ENCODE assay signal across 1 cellular context in the genomic region with DNA sequence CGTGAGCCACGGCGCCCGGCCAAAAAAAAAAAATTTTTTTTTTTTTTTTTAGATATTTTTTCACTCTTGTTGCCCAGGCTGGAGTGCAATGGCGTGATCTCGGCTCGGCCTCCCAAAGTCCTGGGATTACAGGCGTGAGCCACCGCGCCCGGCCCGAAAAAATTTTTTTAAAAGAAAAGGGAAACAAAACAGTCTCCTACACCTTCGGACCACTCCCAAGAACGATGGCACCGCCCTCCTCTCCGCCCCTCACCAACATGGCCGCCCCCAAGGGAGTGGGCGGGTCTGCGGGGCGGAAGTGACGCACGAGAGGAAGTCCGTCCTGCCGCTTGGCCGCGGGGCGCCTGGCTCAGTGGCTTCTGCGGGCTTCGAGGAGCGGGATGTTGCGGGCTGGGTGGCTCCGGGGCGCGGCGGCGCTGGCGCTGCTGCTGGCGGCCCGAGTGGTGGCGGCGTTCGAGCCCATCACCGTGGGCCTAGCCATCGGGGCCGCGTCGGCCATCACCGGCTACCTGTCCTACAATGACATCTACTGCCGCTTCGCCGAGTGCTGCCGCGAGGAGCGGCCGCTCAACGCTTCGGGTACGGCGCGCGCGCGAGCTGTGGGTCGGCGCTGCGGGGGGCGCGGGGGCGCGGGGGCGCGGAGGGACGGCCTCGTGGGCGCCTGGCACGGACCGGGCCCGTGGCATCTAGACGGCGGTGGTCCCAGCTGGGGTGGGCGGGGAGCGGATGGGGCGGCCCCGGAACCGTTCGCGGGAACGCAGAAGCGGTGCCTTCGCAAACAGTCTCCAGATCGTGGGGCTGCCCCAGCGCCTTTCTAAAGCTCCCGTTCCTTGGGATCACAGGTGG.
TF ChIP-seq lines count a peak whose summit lies in the region.

A gene with protein sequence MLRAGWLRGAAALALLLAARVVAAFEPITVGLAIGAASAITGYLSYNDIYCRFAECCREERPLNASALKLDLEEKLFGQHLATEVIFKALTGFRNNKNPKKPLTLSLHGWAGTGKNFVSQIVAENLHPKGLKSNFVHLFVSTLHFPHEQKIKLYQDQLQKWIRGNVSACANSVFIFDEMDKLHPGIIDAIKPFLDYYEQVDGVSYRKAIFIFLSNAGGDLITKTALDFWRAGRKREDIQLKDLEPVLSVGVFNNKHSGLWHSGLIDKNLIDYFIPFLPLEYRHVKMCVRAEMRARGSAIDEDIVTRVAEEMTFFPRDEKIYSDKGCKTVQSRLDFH (plus strand): TSS at position 352 of the 846 bp plus-strand sequence. CDS start 29 bp downstream, at position 381.

TF ChIP-seq in HepG2, 621 proteins besides CTCF, POLR2A, EP300 and RAD21 (continued from another document and continues in another):
- 0 out of 2 replicates have a peak, but pooled peaks have one; percentile 57 for TF ChIP-seq ZNF367 (CRISPR knock-in tag; IDR thresholded peaks at IDR 0.05; ENCODE audit: borderline replicate concordance)
- TF ChIP-seq, protein P1, sequence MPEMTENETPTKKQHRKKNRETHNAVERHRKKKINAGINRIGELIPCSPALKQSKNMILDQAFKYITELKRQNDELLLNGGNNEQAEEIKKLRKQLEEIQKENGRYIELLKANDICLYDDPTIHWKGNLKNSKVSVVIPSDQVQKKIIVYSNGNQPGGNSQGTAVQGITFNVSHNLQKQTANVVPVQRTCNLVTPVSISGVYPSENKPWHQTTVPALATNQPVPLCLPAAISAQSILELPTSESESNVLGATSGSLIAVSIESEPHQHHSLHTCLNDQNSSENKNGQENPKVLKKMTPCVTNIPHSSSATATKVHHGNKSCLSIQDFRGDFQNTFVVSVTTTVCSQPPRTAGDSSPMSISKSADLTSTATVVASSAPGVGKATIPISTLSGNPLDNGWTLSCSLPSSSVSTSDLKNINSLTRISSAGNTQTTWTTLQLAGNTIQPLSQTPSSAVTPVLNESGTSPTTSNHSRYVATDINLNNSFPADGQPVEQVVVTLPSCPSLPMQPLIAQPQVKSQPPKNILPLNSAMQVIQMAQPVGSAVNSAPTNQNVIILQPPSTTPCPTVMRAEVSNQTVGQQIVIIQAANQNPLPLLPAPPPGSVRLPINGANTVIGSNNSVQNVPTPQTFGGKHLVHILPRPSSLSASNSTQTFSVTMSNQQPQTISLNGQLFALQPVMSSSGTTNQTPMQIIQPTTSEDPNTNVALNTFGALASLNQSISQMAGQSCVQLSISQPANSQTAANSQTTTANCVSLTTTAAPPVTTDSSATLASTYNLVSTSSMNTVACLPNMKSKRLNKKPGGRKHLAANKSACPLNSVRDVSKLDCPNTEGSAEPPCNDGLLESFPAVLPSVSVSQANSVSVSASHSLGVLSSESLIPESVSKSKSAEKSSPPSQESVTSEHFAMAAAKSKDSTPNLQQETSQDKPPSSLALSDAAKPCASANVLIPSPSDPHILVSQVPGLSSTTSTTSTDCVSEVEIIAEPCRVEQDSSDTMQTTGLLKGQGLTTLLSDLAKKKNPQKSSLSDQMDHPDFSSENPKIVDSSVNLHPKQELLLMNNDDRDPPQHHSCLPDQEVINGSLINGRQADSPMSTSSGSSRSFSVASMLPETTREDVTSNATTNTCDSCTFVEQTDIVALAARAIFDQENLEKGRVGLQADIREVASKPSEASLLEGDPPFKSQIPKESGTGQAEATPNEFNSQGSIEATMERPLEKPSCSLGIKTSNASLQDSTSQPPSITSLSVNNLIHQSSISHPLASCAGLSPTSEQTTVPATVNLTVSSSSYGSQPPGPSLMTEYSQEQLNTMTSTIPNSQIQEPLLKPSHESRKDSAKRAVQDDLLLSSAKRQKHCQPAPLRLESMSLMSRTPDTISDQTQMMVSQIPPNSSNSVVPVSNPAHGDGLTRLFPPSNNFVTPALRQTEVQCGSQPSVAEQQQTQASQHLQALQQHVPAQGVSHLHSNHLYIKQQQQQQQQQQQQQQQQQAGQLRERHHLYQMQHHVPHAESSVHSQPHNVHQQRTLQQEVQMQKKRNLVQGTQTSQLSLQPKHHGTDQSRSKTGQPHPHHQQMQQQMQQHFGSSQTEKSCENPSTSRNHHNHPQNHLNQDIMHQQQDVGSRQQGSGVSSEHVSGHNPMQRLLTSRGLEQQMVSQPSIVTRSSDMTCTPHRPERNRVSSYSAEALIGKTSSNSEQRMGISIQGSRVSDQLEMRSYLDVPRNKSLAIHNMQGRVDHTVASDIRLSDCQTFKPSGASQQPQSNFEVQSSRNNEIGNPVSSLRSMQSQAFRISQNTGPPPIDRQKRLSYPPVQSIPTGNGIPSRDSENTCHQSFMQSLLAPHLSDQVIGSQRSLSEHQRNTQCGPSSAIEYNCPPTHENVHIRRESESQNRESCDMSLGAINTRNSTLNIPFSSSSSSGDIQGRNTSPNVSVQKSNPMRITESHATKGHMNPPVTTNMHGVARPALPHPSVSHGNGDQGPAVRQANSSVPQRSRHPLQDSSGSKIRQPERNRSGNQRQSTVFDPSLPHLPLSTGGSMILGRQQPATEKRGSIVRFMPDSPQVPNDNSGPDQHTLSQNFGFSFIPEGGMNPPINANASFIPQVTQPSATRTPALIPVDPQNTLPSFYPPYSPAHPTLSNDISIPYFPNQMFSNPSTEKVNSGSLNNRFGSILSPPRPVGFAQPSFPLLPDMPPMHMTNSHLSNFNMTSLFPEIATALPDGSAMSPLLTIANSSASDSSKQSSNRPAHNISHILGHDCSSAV (CRISPR knock-in tag; IDR thresholded peaks at IDR 0.05; ENCODE audit: borderline replicate concordance) = no peak
- no peak for TF ChIP-seq ESRRA (CRISPR knock-in tag; IDR thresholded peaks at IDR 0.05; ENCODE audit: low read depth)
- TF ChIP-seq ZNF607 (CRISPR knock-in tag; IDR thresholded peaks at IDR 0.05; ENCODE audit: borderline replicate concordance) = peak; percentile 77; the same call in 1 of the 2 replicates
- TF ChIP-seq, protein P2, sequence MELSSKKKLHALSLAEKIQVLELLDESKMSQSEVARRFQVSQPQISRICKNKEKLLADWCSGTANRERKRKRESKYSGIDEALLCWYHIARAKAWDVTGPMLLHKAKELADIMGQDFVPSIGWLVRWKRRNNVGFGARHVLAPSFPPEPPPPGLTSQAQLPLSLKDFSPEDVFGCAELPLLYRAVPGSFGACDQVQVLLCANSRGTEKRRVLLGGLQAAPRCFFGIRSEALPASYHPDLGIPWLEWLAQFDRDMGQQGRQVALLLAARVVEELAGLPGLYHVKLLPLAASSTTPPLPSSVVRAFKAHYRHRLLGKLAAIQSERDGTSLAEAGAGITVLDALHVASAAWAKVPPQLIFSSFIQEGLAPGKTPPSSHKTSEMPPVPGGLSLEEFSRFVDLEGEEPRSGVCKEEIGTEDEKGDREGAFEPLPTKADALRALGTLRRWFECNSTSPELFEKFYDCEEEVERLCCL (CRISPR knock-in tag; IDR thresholded peaks at IDR 0.05; ENCODE audit: borderline replicate concordance) = no peak
- peak; percentile 54 for TF ChIP-seq DMAP1 (CRISPR knock-in tag; IDR thresholded peaks at IDR 0.05)
- peak; percentile 51; the same call in 1 of the 2 replicates for TF ChIP-seq ATF1 (CRISPR knock-in tag; IDR thresholded peaks at IDR 0.05)
- TF ChIP-seq TAF1 (CRISPR knock-in tag; IDR thresholded peaks at IDR 0.05) = peak; percentile 85
- TF ChIP-seq, protein P3, sequence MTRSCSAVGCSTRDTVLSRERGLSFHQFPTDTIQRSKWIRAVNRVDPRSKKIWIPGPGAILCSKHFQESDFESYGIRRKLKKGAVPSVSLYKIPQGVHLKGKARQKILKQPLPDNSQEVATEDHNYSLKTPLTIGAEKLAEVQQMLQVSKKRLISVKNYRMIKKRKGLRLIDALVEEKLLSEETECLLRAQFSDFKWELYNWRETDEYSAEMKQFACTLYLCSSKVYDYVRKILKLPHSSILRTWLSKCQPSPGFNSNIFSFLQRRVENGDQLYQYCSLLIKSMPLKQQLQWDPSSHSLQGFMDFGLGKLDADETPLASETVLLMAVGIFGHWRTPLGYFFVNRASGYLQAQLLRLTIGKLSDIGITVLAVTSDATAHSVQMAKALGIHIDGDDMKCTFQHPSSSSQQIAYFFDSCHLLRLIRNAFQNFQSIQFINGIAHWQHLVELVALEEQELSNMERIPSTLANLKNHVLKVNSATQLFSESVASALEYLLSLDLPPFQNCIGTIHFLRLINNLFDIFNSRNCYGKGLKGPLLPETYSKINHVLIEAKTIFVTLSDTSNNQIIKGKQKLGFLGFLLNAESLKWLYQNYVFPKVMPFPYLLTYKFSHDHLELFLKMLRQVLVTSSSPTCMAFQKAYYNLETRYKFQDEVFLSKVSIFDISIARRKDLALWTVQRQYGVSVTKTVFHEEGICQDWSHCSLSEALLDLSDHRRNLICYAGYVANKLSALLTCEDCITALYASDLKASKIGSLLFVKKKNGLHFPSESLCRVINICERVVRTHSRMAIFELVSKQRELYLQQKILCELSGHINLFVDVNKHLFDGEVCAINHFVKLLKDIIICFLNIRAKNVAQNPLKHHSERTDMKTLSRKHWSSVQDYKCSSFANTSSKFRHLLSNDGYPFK (CRISPR knock-in tag; IDR thresholded peaks at IDR 0.05; ENCODE audit: borderline replicate concordance) = no peak
- TF ChIP-seq SP5 (CRISPR knock-in tag; IDR thresholded peaks at IDR 0.05; ENCODE audit: borderline replicate concordance, low read depth) = peak; percentile 94
- TF ChIP-seq, protein P4, sequence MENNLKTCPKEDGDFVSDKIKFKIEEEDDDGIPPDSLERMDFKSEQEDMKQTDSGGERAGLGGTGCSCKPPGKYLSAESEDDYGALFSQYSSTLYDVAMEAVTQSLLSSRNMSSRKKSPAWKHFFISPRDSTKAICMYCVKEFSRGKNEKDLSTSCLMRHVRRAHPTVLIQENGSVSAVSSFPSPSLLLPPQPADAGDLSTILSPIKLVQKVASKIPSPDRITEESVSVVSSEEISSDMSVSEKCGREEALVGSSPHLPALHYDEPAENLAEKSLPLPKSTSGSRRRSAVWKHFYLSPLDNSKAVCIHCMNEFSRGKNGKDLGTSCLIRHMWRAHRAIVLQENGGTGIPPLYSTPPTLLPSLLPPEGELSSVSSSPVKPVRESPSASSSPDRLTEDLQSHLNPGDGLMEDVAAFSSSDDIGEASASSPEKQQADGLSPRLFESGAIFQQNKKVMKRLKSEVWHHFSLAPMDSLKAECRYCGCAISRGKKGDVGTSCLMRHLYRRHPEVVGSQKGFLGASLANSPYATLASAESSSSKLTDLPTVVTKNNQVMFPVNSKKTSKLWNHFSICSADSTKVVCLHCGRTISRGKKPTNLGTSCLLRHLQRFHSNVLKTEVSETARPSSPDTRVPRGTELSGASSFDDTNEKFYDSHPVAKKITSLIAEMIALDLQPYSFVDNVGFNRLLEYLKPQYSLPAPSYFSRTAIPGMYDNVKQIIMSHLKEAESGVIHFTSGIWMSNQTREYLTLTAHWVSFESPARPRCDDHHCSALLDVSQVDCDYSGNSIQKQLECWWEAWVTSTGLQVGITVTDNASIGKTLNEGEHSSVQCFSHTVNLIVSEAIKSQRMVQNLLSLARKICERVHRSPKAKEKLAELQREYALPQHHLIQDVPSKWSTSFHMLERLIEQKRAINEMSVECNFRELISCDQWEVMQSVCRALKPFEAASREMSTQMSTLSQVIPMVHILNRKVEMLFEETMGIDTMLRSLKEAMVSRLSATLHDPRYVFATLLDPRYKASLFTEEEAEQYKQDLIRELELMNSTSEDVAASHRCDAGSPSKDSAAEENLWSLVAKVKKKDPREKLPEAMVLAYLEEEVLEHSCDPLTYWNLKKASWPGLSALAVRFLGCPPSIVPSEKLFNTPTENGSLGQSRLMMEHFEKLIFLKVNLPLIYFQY (CRISPR knock-in tag; IDR thresholded peaks at IDR 0.05; ENCODE audit: borderline replicate concordance) = no peak
- TF ChIP-seq ZNF746 (CRISPR knock-in tag; IDR thresholded peaks at IDR 0.05) = no peak
- TF ChIP-seq ZNF567 (CRISPR knock-in tag; IDR thresholded peaks at IDR 0.05; ENCODE audit: borderline replicate concordance) = no peak
- TF ChIP-seq HMGA1 (CRISPR knock-in tag; conservative IDR thresholded peaks at IDR 0.05) = no peak
- no peak for TF ChIP-seq TBX3 (IDR thresholded peaks at IDR 0.05; ENCODE audit: borderline replicate concordance)
- no peak for TF ChIP-seq NFYC (CRISPR knock-in tag; IDR thresholded peaks at IDR 0.05)
- TF ChIP-seq ZNF674 (CRISPR knock-in tag; IDR thresholded peaks at IDR 0.05; ENCODE audit: low read depth) = no peak
- no peak for TF ChIP-seq KDM4B (CRISPR knock-in tag; IDR thresholded peaks at IDR 0.05)
- TF ChIP-seq ZBTB42 (CRISPR knock-in tag; IDR thresholded peaks at IDR 0.05) = no peak
- TF ChIP-seq, protein P5, sequence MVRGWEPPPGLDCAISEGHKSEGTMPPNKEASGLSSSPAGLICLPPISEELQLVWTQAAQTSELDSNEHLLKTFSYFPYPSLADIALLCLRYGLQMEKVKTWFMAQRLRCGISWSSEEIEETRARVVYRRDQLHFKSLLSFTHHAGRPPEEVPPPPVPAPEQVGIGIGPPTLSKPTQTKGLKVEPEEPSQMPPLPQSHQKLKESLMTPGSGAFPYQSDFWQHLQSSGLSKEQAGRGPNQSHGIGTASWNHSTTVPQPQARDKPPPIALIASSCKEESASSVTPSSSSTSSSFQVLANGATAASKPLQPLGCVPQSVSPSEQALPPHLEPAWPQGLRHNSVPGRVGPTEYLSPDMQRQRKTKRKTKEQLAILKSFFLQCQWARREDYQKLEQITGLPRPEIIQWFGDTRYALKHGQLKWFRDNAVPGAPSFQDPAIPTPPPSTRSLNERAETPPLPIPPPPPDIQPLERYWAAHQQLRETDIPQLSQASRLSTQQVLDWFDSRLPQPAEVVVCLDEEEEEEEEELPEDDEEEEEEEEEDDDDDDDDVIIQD (CRISPR knock-in tag; IDR thresholded peaks at IDR 0.05; ENCODE audit: low read depth) = no peak
- TF ChIP-seq, protein P6, sequence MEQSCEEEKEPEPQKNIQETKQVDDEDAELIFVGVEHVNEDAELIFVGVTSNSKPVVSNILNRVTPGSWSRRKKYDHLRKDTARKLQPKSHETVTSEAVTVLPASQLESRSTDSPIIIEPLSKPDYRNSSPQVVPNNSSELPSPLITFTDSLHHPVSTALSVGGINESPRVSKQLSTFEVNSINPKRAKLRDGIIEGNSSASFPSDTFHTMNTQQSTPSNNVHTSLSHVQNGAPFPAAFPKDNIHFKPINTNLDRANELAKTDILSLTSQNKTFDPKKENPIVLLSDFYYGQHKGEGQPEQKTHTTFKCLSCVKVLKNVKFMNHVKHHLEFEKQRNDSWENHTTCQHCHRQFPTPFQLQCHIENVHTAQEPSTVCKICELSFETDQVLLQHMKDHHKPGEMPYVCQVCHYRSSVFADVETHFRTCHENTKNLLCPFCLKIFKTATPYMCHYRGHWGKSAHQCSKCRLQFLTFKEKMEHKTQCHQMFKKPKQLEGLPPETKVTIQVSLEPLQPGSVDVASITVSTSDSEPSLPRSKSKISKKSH (CRISPR knock-in tag; IDR thresholded peaks at IDR 0.05; ENCODE audit: borderline replicate concordance) = no peak
- 0 out of 2 replicates have a peak, but pooled peaks have one; percentile 37 for TF ChIP-seq ZNF816 (CRISPR knock-in tag; IDR thresholded peaks at IDR 0.05; ENCODE audit: borderline replicate concordance)
- TF ChIP-seq GATA4 (IDR thresholded peaks at IDR 0.05; ENCODE audit: borderline replicate concordance, low read depth) = peak; percentile 65; the same call in 1 of the 2 replicates
- TF ChIP-seq ZSCAN9 (CRISPR knock-in tag; IDR thresholded peaks at IDR 0.05; ENCODE audit: borderline replicate concordance) = 0 out of 2 replicates have a peak, but pooled peaks have one; percentile 32
- TF ChIP-seq, protein P7, sequence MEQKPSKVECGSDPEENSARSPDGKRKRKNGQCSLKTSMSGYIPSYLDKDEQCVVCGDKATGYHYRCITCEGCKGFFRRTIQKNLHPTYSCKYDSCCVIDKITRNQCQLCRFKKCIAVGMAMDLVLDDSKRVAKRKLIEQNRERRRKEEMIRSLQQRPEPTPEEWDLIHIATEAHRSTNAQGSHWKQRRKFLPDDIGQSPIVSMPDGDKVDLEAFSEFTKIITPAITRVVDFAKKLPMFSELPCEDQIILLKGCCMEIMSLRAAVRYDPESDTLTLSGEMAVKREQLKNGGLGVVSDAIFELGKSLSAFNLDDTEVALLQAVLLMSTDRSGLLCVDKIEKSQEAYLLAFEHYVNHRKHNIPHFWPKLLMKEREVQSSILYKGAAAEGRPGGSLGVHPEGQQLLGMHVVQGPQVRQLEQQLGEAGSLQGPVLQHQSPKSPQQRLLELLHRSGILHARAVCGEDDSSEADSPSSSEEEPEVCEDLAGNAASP (CRISPR knock-in tag; IDR thresholded peaks at IDR 0.05; ENCODE audit: borderline replicate concordance) = 0 out of 2 replicates have a peak, but pooled peaks have one; percentile 17
- peak; percentile 39; the same call in 1 of the 2 replicates for TF ChIP-seq GATAD2A (CRISPR knock-in tag; IDR thresholded peaks at IDR 0.05)
- TF ChIP-seq DNMT3B (CRISPR knock-in tag; conservative IDR thresholded peaks at IDR 0.05) = no peak
